In the genomic region with DNA sequence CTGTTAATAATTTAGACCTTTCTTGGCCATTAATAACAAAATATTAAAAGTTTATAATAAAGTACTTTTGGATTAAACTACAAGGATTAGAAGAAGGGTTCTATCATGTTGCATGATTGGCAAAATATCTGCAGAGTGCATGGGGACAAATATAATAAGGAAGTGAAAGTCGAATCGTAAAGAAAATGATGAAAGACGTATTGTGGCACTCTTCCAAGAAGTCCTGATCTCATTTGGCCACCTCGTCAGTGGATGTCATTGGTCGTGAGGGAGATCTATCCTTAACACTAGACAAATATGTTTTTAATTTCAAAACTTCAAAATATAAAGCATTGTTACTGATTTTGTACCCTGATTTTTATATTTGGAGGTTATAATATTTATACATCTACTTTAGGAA, we compare ENCODE assay signal across 10 cellular contexts. TPM values are rescaled to one million over a fixed set of nuclear protein-coding genes. Genes with fewer than 3 reads are reported as not detected.
A peak's percentile ranks its signal among the peaks of the same experiment; 100 is the strongest.
DNase-seq lines count a peak whose midpoint lies in the region; ATAC-seq, FAIRE-seq and TF ChIP-seq lines count a peak whose summit lies in the region.
"Had no signal": no experiment of that assay in that cellular context is flagged by ENCODE, and none has a peak within 500 bp of the region (broad histone marks: within the 10 kb centered on the region; RNA-seq: fewer than 3 reads in every experiment).

No MANE protein-coding gene starts in this region.

- POLR2A ChIA-PET in GM12878 (lab: Charles Lee), result interaction anchor here (1.2 to 1.5 kb wide), 4 partner anchors 10 to 25 kb away, joined by 3 to 8 read pairs (median 6); no protein-coding TSS in a partner anchor

- H3K9me2 ChIP-seq in Karpas-422 (replicated peaks; ENCODE audit: insufficient read depth, low read length), result no peaks in the 10 kb centered on the region

- H3K79me2 ChIP-seq in Karpas-422 (ENCODE audit: low read length) (peaks cover 96% of the 10 kb centered on the region), GM12878 (ENCODE audit: control insufficient read depth, insufficient read depth, low read length) (peaks cover 83% of the 10 kb centered on the region), osteoblast (ENCODE audit: insufficient read depth, low read length) (peaks cover 87% of the 10 kb centered on the region)

- H3K4me2 ChIP-seq in Karpas-422 (ENCODE audit: low read depth, low read length, poor library complexity, severe bottlenecking) (peak overlapping the region; percentile 68), GM12878 (ENCODE audit: control insufficient read depth, insufficient read depth) (no peak overlapping the region), osteoblast (ENCODE audit: insufficient read depth, low read length) (no peak overlapping the region)

- ATAC-seq in GM19324 (IDR thresholded peaks at IDR 0.05; ENCODE audit: low FRiP score, unreplicated experiment), result peak; percentile 48
- ATAC-seq in GM12878, result peak; percentile 82
- ATAC-seq in pancreas, result peak in 3 of 4 donors; percentile 18 to 66 (median 53)
- no peak for ATAC-seq in HG03457 (IDR thresholded peaks at IDR 0.05; ENCODE audit: unreplicated experiment)
- ATAC-seq: esophagus mucosa had no signal

- H4K20me1 ChIP-seq in Karpas-422 (ENCODE audit: insufficient read depth, low read depth, low read length) (no peaks in the 10 kb centered on the region), GM12878 (ENCODE audit: control insufficient read depth, insufficient read depth) (no peaks in the 10 kb centered on the region), osteoblast (ENCODE audit: insufficient read depth, low read length) (peaks cover 3% of the 10 kb centered on the region)

- WGBS in GM12878 (ENCODE audit: insufficient coverage, insufficient replicate concordance, low lambda C conversion rate, missing lambda C conversion rate), result 18% methylated on average over 5 of the region's 5 CpGs
- 38 to 47% methylated on average over 5 of the region's 5 CpGs for WGBS in pancreas, 2 donors

- H3K27ac ChIP-seq in Karpas-422 (ENCODE audit: low read length), result peak overlapping the region; percentile 85
- no peak overlapping the region; the same call in 1 of the 2 replicates for H3K27ac ChIP-seq in GM12878 (ENCODE audit: control insufficient read depth, insufficient read depth)
- H3K27ac ChIP-seq in pancreas, result peak overlapping the region in 1 of 4 donors; percentile 8
- H3K27ac ChIP-seq in osteoblast (ENCODE audit: low read depth, low read length), result no peak overlapping the region

- DNase-seq in Karpas-422, result peak; percentile 90
- DNase-seq in GM12878 (ENCODE audit: low read depth, low spot score), result no peak
- DNase-seq in pancreas, result no peak
- no peak for DNase-seq in MG63
- DNase-seq in osteoblast (ENCODE audit: insufficient read length, low spot score, missing footprints), result no peak
- no peak for DNase-seq in progenitor cell of endocrine pancreas (ENCODE audit: low spot score, unreplicated experiment)
- DNase-seq: nucleus accumbens had no signal

- no peak for TF ChIP-seq POLR2A in GM12878 (IDR thresholded peaks at IDR 0.05; ENCODE audit: low read depth, low read length)

- H3K36me3 ChIP-seq in Karpas-422 (ENCODE audit: insufficient read depth, low read length), result peaks cover 16% of the 10 kb centered on the region; the same call in 1 of the 2 replicates
- H3K36me3 ChIP-seq in GM12878 (ENCODE audit: control insufficient read depth in 2 of 2, insufficient read depth in 2 of 2, low read length in 1 of 2), result peaks cover 0 to 2% of the 10 kb centered on the region in 2 experiments; a peak in 2 of 4 replicates
- no peaks in the 10 kb centered on the region for H3K36me3 ChIP-seq in pancreas
- peaks cover 5% of the 10 kb centered on the region; the same call in 1 of the 2 replicates for H3K36me3 ChIP-seq in MG63
- H3K36me3 ChIP-seq in osteoblast (ENCODE audit: insufficient read depth, low read length), result no peaks in the 10 kb centered on the region

- CTCF ChIA-PET in GM12878 (lab: Yijun Ruan, JAX), result interaction anchor here (0.9 to 3.3 kb wide), 4 partner anchors 9 to 116 kb away, joined by 3 to 18 read pairs (median 7); no protein-coding TSS in a partner anchor

- H3K9me3 ChIP-seq in Karpas-422 (ENCODE audit: low read length) (no peaks in the 10 kb centered on the region), GM12878 (replicated peaks; ENCODE audit: control insufficient read depth, insufficient read depth, low read length) (peaks cover 10% of the 10 kb centered on the region; the same call in 2 of the 3 replicates), pancreas (no peaks in the 10 kb centered on the region), MG63 (0 out of 2 replicates have a peak, but pooled peaks cover 4% of the 10 kb centered on the region), osteoblast (ENCODE audit: low read depth, low read length) (no peaks in the 10 kb centered on the region)

- SMC1A ChIA-PET in GM12878 (lab: Charles Lee; ENCODE audit: uncharacterized antibody, unreplicated experiment), result interaction anchor here (0.7 to 4.3 kb wide), 13 partner anchors 9 to 132 kb away, joined by 3 to 23 read pairs (median 4); no protein-coding TSS in a partner anchor

- H3K27ac Mint-ChIP-seq in progenitor cell of endocrine pancreas, result no peak overlapping the region

- TF ChIP-seq CTCF in GM12878 (IDR thresholded peaks at IDR 0.05 in 2 of 3, conservative IDR thresholded peaks at IDR 0.05 in 1 of 3; ENCODE audit: control insufficient read depth in 2 of 3, extremely low read depth in 1 of 3, insufficient read depth in 1 of 3, low read depth in 3 of 3, low read length in 3 of 3), result no peak
- TF ChIP-seq CTCF in pancreas (IDR thresholded peaks at IDR 0.05), result no peak
- TF ChIP-seq CTCF in osteoblast (IDR thresholded peaks at IDR 0.05; ENCODE audit: extremely low read depth, low read depth, low read length), result no peak
- TF ChIP-seq CTCF in progenitor cell of endocrine pancreas (IDR thresholded peaks at IDR 0.05; ENCODE audit: unreplicated experiment), result no peak

- H2AFZ ChIP-seq in Karpas-422 (ENCODE audit: low read length), result no peak overlapping the region
- H2AFZ ChIP-seq in GM12878 (ENCODE audit: control insufficient read depth, low read depth, low read length), result no peak overlapping the region
- no peak overlapping the region for H2AFZ ChIP-seq in osteoblast (ENCODE audit: low read length)

- in situ Hi-C loops in GM12878 (cut with MboI), result loop anchor here (10.0 kb wide), 1 partner anchor 427 kb away; the partner anchor contains the start of gene FBXO11

- no peaks in the 10 kb centered on the region for H3K27me3 Mint-ChIP-seq in progenitor cell of endocrine pancreas

- H3K27me3 ChIP-seq in Karpas-422 (ENCODE audit: low read length) (no peaks in the 10 kb centered on the region), GM12878 (replicated peaks in 1 of 2; ENCODE audit: control insufficient read depth in 2 of 2, insufficient read depth in 2 of 2, low read length in 1 of 2) (no peaks in the 10 kb centered on the region), pancreas (no peaks in the 10 kb centered on the region), MG63 (no peaks in the 10 kb centered on the region), osteoblast (ENCODE audit: insufficient read depth, low read length) (no peaks in the 10 kb centered on the region)

- H3K4me1 ChIP-seq in Karpas-422 (ENCODE audit: low read length) (peaks cover 51% of the 10 kb centered on the region), GM12878 (ENCODE audit: control insufficient read depth, insufficient read depth, low read length) (peaks cover 12% of the 10 kb centered on the region), pancreas (peaks cover 0 to 7% (median 0%) of the 10 kb centered on the region in 3 donors), osteoblast (ENCODE audit: insufficient read depth, low read length) (no peaks in the 10 kb centered on the region)

- peaks cover 6% of the 10 kb centered on the region for H3K4me1 Mint-ChIP-seq in progenitor cell of endocrine pancreas (ENCODE audit: low read depth)

- FAIRE-seq in GM12878 (lab: Jason Lieb, UNC), result no peak
- no peak for FAIRE-seq in pancreas (lab: Jason Lieb, UNC)

- intact Hi-C loops in GM12878 (cut with micrococcal nuclease; ENCODE audit: unreplicated experiment) (no loop called here), pancreas (cut with DNase I) (no loop called here)

- BruUV-seq in GM12878 (replicated peaks; lab: Mats Ljungman, UMichigan), result no TSS peak

- peaks cover 1% of the 10 kb centered on the region for H3K36me3 Mint-ChIP-seq in progenitor cell of endocrine pancreas (ENCODE audit: insufficient read depth)

- H3K4me3 Mint-ChIP-seq in progenitor cell of endocrine pancreas (ENCODE audit: low read depth), result no peak overlapping the region

- RAD21 ChIA-PET in GM12878 (lab: Charles Lee; ENCODE audit: unreplicated experiment), result interaction anchor here (1.0 to 1.4 kb wide), 2 partner anchors 9 kb away, joined by 6 to 10 read pairs; no protein-coding TSS in a partner anchor

- peak in 1 of 2 experiments; percentile 60; a peak in 1 of 4 replicates for TF ChIP-seq EP300 in GM12878 (IDR thresholded peaks at IDR 0.05; ENCODE audit: borderline replicate concordance in 1 of 2, control insufficient read depth in 1 of 2, low read depth in 2 of 2, low read length in 2 of 2)

- H3K9me3 Mint-ChIP-seq in progenitor cell of endocrine pancreas (ENCODE audit: low read depth), result no peaks in the 10 kb centered on the region

- H3K4me3 ChIP-seq in Karpas-422 (ENCODE audit: low read length) (no peak overlapping the region), GM12878 (no peak overlapping the region), pancreas (no peak overlapping the region), MG63 (no peak overlapping the region), osteoblast (ENCODE audit: insufficient read depth, low read length) (no peak overlapping the region)

- no peak for TF ChIP-seq RAD21 in GM12878 (IDR thresholded peaks at IDR 0.05; ENCODE audit: insufficient read depth, low read depth, low read length)

- H3K9ac ChIP-seq in Karpas-422 (ENCODE audit: low read length) (peak overlapping the region; percentile 32; the same call in 1 of the 2 replicates), GM12878 (ENCODE audit: control insufficient read depth, insufficient read depth, low read length) (no peak overlapping the region)

RNA-seq across cellular contexts. Expression of gene FOXN2, which starts 17.8 kb away (rescaled TPM):
- 23.4 and 60.8 TPM in 2 replicates for total RNA-seq in Karpas-422 (2014; rRNA removed; shearing (Covaris generic); ENCODE audit: low replicate concordance)
- 46.2 and 53.4 TPM in 2 replicates for total RNA-seq in GM12878 (2013; cell fraction: nucleolus; rRNA removed)
- total RNA-seq in GM12878 (2014; rRNA removed) (32.5 and 36.6 TPM in 2 replicates), GM12878 (2014; rRNA removed; fragmentation: Illumina TruSeq; extraction: Trizol) (34.4 and 34.7 TPM in 2 replicates), GM12878 (2021) (26.6 and 29.9 TPM in 2 replicates), pancreas (10 to 100 TPM in 1 of 6 donors, 1 to 10 TPM in 5; 6.0 to 12.1 (median 7.7) TPM), osteoblast (30.6 and 34.4 TPM in 2 replicates), progenitor cell of endocrine pancreas (14.6 and 15.4 TPM in 2 replicates)
- polyA plus RNA-seq in GM12878 (2011; ENCODE audit: low read depth), result 4.8 TPM
- polyA plus RNA-seq in GM12878 (2011; rRNA removed) (28.7 and 36.0 TPM in 2 replicates), GM12878 (2014; fragmentation: Illumina TruSeq; extraction: Trizol) (26.5 and 27.0 TPM in 2 replicates), GM12878 (2014; fragmentation: Nextera tagmentation; extraction: Ambion mirVana) (10 to 100 TPM in 1 of 2 experiments, 1 to 10 TPM in 1; 10.0 to 27.4 TPM), GM12878 (2014; rRNA removed) (10.8 and 12.7 TPM in 2 replicates), GM12878 (2016; fragmentation: Nextera tagmentation; extraction: Ambion mirVana) (10 to 100 TPM; 29.7 to 30.4 TPM), pancreas (1 to 10 TPM; 1.7 to 3.4 TPM)
- polyA plus RNA-seq in GM12878 (2011; cell fraction: cytosol; rRNA removed), result 13.0 and 15.2 TPM in 2 replicates
- 13.7 and 14.3 TPM in 2 replicates for polyA plus RNA-seq in GM12878 (2011; cell fraction: nucleus; rRNA removed)
- polyA plus RNA-seq in GM12878 (2012), result 6.2 and 9.2 TPM in 2 replicates
- 37.4 and 53.0 TPM in 2 replicates for polyA minus RNA-seq in GM12878 (2011; rRNA and poly(A)+ RNA removed)
- polyA minus RNA-seq in GM12878 (2011; cell fraction: cytosol; rRNA and poly(A)+ RNA removed), result 15.3 and 19.9 TPM in 2 replicates
- polyA minus RNA-seq in GM12878 (2011; cell fraction: nucleus; rRNA and poly(A)+ RNA removed), result 19.0 and 30.0 TPM in 2 replicates
- 21.3 and 27.3 TPM in 2 replicates for total RNA-seq in MG63 (2014; rRNA removed; shearing (Covaris generic); ENCODE audit: low replicate concordance)
